Comparison of ENCODE assay signal across 8 cellular contexts in the genomic region with DNA sequence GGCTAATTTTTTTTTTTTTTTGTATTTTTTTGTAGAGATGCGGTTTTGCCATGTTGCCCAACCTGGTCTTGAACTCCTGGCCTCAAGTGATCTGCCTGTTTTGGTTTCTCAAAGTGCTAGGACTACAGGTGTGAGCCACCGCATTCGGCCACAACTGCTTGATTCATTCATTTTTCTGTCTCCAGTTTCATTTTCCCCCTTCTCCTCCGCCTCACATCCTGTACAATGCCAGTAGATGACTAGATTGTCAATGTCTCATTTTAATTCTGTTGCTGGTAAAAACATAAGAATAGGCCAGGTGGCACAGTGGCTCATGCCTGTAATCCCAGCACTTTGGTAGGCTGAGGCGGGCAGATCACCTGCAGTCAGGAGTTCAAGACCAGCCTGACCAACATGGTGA. TPM values are rescaled to one million over a fixed set of nuclear protein-coding genes. Genes with fewer than 3 reads are reported as not detected.
A peak's percentile ranks its signal among the peaks of the same experiment; 100 is the strongest.
DNase-seq lines count a peak whose midpoint lies in the region; ATAC-seq lines count a peak whose summit lies in the region.

No MANE protein-coding gene starts in this region.

- H3K23ac ChIP-seq in neuronal stem cell (ENCODE audit: low read depth, low read length, poor library complexity), result no peak overlapping the region

- H3K27ac Mint-ChIP-seq in activated T-helper 2 cell treated with anti-CD3 and anti-CD28 coated beads, Interferon-gamma antibody, Interleukin-2, Interleukin-4, amounts not matched to agents 10 μg/mL and 5 μg/mL and 100 μg/mL, durations not matched to agents 14 hours and 24 hours and 36 hours, result peak overlapping the region; percentile 72

- no peak overlapping the region for H2BK120ac ChIP-seq in neuronal stem cell (ENCODE audit: low read depth, low read length)

- no peak overlapping the region for H4K8ac ChIP-seq in neuronal stem cell (ENCODE audit: low read depth, low read length)

- no peak overlapping the region for H2BK5ac ChIP-seq in neuronal stem cell (ENCODE audit: low read length)

- H3K9me3 Mint-ChIP-seq in activated T-helper 2 cell treated with anti-CD3 and anti-CD28 coated beads, Interferon-gamma antibody, Interleukin-2, Interleukin-4, amounts not matched to agents 10 μg/mL and 5 μg/mL and 100 μg/mL, durations not matched to agents 14 hours and 24 hours and 36 hours, result no peaks in the 10 kb centered on the region

- DNase-seq in activated T-helper 2 cell treated with anti-CD3 and anti-CD28 coated beads, Interferon-gamma antibody, Interleukin-2, Interleukin-4, amounts not matched to agents 10 μg/mL and 5 μg/mL and 100 μg/mL, durations not matched to agents 14 hours and 24 hours and 36 hours (ENCODE audit: low spot score), result peak; percentile 75
- peak; percentile 72 for DNase-seq in stimulated activated CD8-positive, alpha-beta memory T cell treated with anti-CD3 and anti-CD28 coated beads, Interleukin-4, amount 100 ng/mL, for 48 hours
- DNase-seq in neuronal stem cell (ENCODE audit: low spot score) (no peak), posterior cingulate gyrus (no peak), NCI-H2196 treated with DMSO at 0.1 percent for 48 hours (lab: John Stamatoyannopoulos, UW; ENCODE audit: unreplicated experiment) (no peak), NCI-H774 (lab: John Stamatoyannopoulos, UW) (no peak)

- no peak overlapping the region for H2AFZ ChIP-seq in neuronal stem cell (ENCODE audit: low read length)

- no peak overlapping the region for H3K14ac ChIP-seq in neuronal stem cell (ENCODE audit: low read length)

- H2BK12ac ChIP-seq in neuronal stem cell (ENCODE audit: low read length), result no peak overlapping the region

- no peak overlapping the region for H3K4me3 ChIP-seq in neuronal stem cell (ENCODE audit: low read length in 2 of 2)

- H3K27me3 Mint-ChIP-seq in activated T-helper 2 cell treated with anti-CD3 and anti-CD28 coated beads, Interferon-gamma antibody, Interleukin-2, Interleukin-4, amounts not matched to agents 10 μg/mL and 5 μg/mL and 100 μg/mL, durations not matched to agents 14 hours and 24 hours and 36 hours (ENCODE audit: low read depth), result no peaks in the 10 kb centered on the region

- H3K4me3 Mint-ChIP-seq in activated T-helper 2 cell treated with anti-CD3 and anti-CD28 coated beads, Interferon-gamma antibody, Interleukin-2, Interleukin-4, amounts not matched to agents 10 μg/mL and 5 μg/mL and 100 μg/mL, durations not matched to agents 14 hours and 24 hours and 36 hours (ENCODE audit: low read depth), result peak overlapping the region; percentile 3

- no peak overlapping the region for H3K4ac ChIP-seq in neuronal stem cell (ENCODE audit: low read length)

- peaks cover 33% of the 10 kb centered on the region for H3K4me1 Mint-ChIP-seq in activated T-helper 2 cell treated with anti-CD3 and anti-CD28 coated beads, Interferon-gamma antibody, Interleukin-2, Interleukin-4, amounts not matched to agents 10 μg/mL and 5 μg/mL and 100 μg/mL, durations not matched to agents 14 hours and 24 hours and 36 hours (ENCODE audit: low read depth)

- intact Hi-C loops in activated T-helper 2 cell treated with anti-CD3 and anti-CD28 coated beads, Interferon-gamma antibody, Interleukin-2, Interleukin-4, amounts not matched to agents 10 μg/mL and 5 μg/mL and 100 μg/mL, durations not matched to agents 14 hours and 24 hours and 36 hours (cut with micrococcal nuclease), result loop anchor here (1.0 to 5.0 kb wide), 4 partner anchors 11 to 246 kb away; partner anchors contain the start of genes NMB, PDE8A and WDR73
- intact Hi-C loops in posterior cingulate gyrus (cut with DNase I), result no loop called here

- H3K4me1 ChIP-seq in neuronal stem cell (ENCODE audit: control insufficient read depth in 2 of 2, insufficient read depth in 1 of 2, low read depth in 1 of 2, low read length in 2 of 2), result peaks cover 7 to 8% of the 10 kb centered on the region in 2 donors

- H3K18ac ChIP-seq in neuronal stem cell (ENCODE audit: low read length), result no peak overlapping the region

- H3K4me2 ChIP-seq in neuronal stem cell (ENCODE audit: insufficient read depth, low read length, poor library complexity, severe bottlenecking), result no peak overlapping the region

- no peak overlapping the region for H3K9ac ChIP-seq in neuronal stem cell (ENCODE audit: low read depth, low read length, poor library complexity)

- no peaks in the 10 kb centered on the region for H3K27me3 ChIP-seq in neuronal stem cell (ENCODE audit: control insufficient read depth in 3 of 3, insufficient read depth in 3 of 3, low read depth in 1 of 3, low read length in 3 of 3)

- H3K36me3 Mint-ChIP-seq in activated T-helper 2 cell treated with anti-CD3 and anti-CD28 coated beads, Interferon-gamma antibody, Interleukin-2, Interleukin-4, amounts not matched to agents 10 μg/mL and 5 μg/mL and 100 μg/mL, durations not matched to agents 14 hours and 24 hours and 36 hours (ENCODE audit: low read depth), result no peaks in the 10 kb centered on the region

- no peak overlapping the region for H2AK5ac ChIP-seq in neuronal stem cell (ENCODE audit: low read depth, low read length)

- no peaks in the 10 kb centered on the region for H3K79me1 ChIP-seq in neuronal stem cell (ENCODE audit: low read depth, low read length)

- H2BK15ac ChIP-seq in neuronal stem cell (ENCODE audit: low read length), result no peak overlapping the region

- peak; percentile 56 for ATAC-seq in GM21360 (IDR thresholded peaks at IDR 0.05; ENCODE audit: unreplicated experiment)
- peak; percentile 34 for ATAC-seq in HG03575 (IDR thresholded peaks at IDR 0.05; ENCODE audit: extremely low read depth, insufficient number of reproducible peaks, low FRiP score, unreplicated experiment)

- H4K91ac ChIP-seq in neuronal stem cell (ENCODE audit: low read depth, low read length, poor library complexity), result no peak overlapping the region

- no peaks in the 10 kb centered on the region for H3K9me3 ChIP-seq in neuronal stem cell (replicated peaks in 1 of 2; ENCODE audit: control insufficient read depth in 2 of 2, insufficient read depth in 1 of 2, low read depth in 1 of 2, low read length in 2 of 2)

- no CpG with 5 or more reads among the region's 5 CpGs for WGBS in neuronal stem cell (ENCODE audit: extremely low coverage in 2 of 2, insufficient read length in 2 of 2, insufficient replicate concordance in 1 of 2), 2 donors

- H3K36me3 ChIP-seq in neuronal stem cell (replicated peaks in 1 of 2; ENCODE audit: control insufficient read depth in 2 of 2, insufficient read depth in 2 of 2, low read length in 2 of 2), result no peaks in the 10 kb centered on the region

- H3K27ac ChIP-seq in neuronal stem cell (replicated peaks; ENCODE audit: low read length), result no peak overlapping the region

RNA-seq across cellular contexts. Expression of gene ZNF592, which starts 12.0 kb away (rescaled TPM):
- total RNA-seq in activated T-helper 2 cell treated with anti-CD3 and anti-CD28 coated beads, Interferon-gamma antibody, Interleukin-2, Interleukin-4, amounts not matched to agents 10 μg/mL and 5 μg/mL and 100 μg/mL, durations not matched to agents 14 hours and 24 hours and 36 hours, result 29.3 and 31.3 TPM in 2 replicates
- polyA plus RNA-seq in neuronal stem cell (2013, experiment 1 of 2), result 9.5 TPM
- polyA plus RNA-seq in neuronal stem cell (2013, experiment 2 of 2), result 9.8 TPM

RNA-seq across cellular contexts. Expression of gene SEC11A, which starts 20.4 kb away (rescaled TPM):
- 115 and 117 TPM in 2 replicates for total RNA-seq in activated T-helper 2 cell treated with anti-CD3 and anti-CD28 coated beads, Interferon-gamma antibody, Interleukin-2, Interleukin-4, amounts not matched to agents 10 μg/mL and 5 μg/mL and 100 μg/mL, durations not matched to agents 14 hours and 24 hours and 36 hours
- 292 TPM for polyA plus RNA-seq in neuronal stem cell (2013, experiment 1 of 2)
- polyA plus RNA-seq in neuronal stem cell (2013, experiment 2 of 2), result 291 TPM

Comparison
In these comparisons a context has a peak if more than half of its experiments do, and no peak if none do; other contexts are left out.
1. DNase-seq: peak in activated T-helper 2 cell treated with anti-CD3 and anti-CD28 coated beads, Interferon-gamma antibody, Interleukin-2, Interleukin-4, amounts not matched to agents 10 μg/mL and 5 μg/mL and 100 μg/mL, durations not matched to agents 14 hours and 24 hours and 36 hours (single experiment) and stimulated activated CD8-positive, alpha-beta memory T cell treated with anti-CD3 and anti-CD28 coated beads, Interleukin-4, amount 100 ng/mL, for 48 hours (single experiment); none in neuronal stem cell (single experiment), posterior cingulate gyrus (0 of 10), NCI-H2196 treated with DMSO at 0.1 percent for 48 hours (single experiment) and NCI-H774 (single experiment).